Comparison of ENCODE assay signal across 24 cellular contexts in the genomic region with DNA sequence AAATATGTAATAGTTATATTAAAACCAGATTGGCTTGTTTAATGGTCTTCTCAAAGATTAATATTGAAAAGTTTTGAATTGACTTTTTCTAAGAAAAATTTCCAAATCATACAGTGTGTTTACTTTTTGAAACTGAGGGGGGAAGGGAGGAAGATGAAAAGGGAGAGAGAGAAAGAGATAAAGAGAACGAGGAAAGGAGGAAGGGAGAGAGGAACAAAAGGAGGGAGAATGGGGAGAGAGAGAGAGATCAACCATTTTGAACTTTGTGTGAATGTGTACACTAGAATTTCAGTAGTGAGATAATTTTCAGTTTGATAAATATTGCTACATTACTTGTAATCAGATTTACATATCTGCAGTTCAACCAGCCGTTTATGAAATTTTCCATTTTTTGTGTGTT.
DNase-seq lines count a peak whose midpoint lies in the region; ATAC-seq and TF ChIP-seq lines count a peak whose summit lies in the region.
"Had no signal": no experiment of that assay in that cellular context is flagged by ENCODE, and none has a peak within 500 bp of the region (broad histone marks: within the 10 kb centered on the region; RNA-seq: fewer than 3 reads in every experiment).

No MANE protein-coding gene starts in this region.

- no peak for TF ChIP-seq CTCF in neural progenitor cell (IDR thresholded peaks at IDR 0.05)

- H3K4me2 ChIP-seq in neural progenitor cell, result no peak overlapping the region
- H3K4me2 ChIP-seq: BLaER1 had no signal

- peaks cover 8% of the 10 kb centered on the region for H3K4me1 Mint-ChIP-seq in neural progenitor cell
- H3K4me1 Mint-ChIP-seq: CD14-positive monocyte; CD4-positive, alpha-beta memory T cell; CD4-positive, CD25-positive, alpha-beta regulatory T cell; CD8-positive, alpha-beta memory T cell had no signal

- H3K36me3 Mint-ChIP-seq in neural progenitor cell, result peaks cover 11% of the 10 kb centered on the region
- H3K36me3 Mint-ChIP-seq: CD14-positive monocyte; CD4-positive, alpha-beta memory T cell; CD4-positive, CD25-positive, alpha-beta regulatory T cell; CD8-positive, alpha-beta memory T cell had no signal

- ATAC-seq in GM18511 (IDR thresholded peaks at IDR 0.05; ENCODE audit: unreplicated experiment) (no peak), GM18520 (IDR thresholded peaks at IDR 0.05; ENCODE audit: unreplicated experiment) (no peak)
- ATAC-seq: GM12878 had no signal

- peaks cover 28% of the 10 kb centered on the region for H3K79me2 ChIP-seq in neural progenitor cell (ENCODE audit: low read depth)

- no peaks in the 10 kb centered on the region for H4K20me1 ChIP-seq in neural progenitor cell (ENCODE audit: low read depth)
- H4K20me1 ChIP-seq: BLaER1 had no signal

- no peak overlapping the region for H2AFZ ChIP-seq in neural progenitor cell (replicated peaks)

- no peaks in the 10 kb centered on the region for H3K4me1 ChIP-seq in neural progenitor cell
- H3K4me1 ChIP-seq: BE2C, BLaER1 had no signal

- no peak overlapping the region for H3K4me3 Mint-ChIP-seq in neural progenitor cell
- H3K4me3 Mint-ChIP-seq: CD14-positive monocyte; CD4-positive, alpha-beta memory T cell; CD4-positive, CD25-positive, alpha-beta regulatory T cell; CD8-positive, alpha-beta memory T cell had no signal

- no peak overlapping the region for H3K27ac Mint-ChIP-seq in neural progenitor cell
- H3K27ac Mint-ChIP-seq: CD14-positive monocyte; CD4-positive, alpha-beta memory T cell; CD4-positive, CD25-positive, alpha-beta regulatory T cell had no signal

- DNase-seq in NCI-H146 (lab: John Stamatoyannopoulos, UW), result peak; percentile 14
- DNase-seq in NCI-H69 (lab: John Stamatoyannopoulos, UW), result peak; percentile 32
- DNase-seq in neural progenitor cell (ENCODE audit: low spot score), result no peak
- DNase-seq in activated CD4-positive, alpha-beta T cell treated with anti-CD3 and anti-CD28 coated beads, Interleukin-2, amount 50 U/mL, for 4 hours, result no peak
- DNase-seq: 8988T; ACHN; BE2C; C1 segment of cervical spinal cord; CD4-positive, alpha-beta memory T cell; CD4-positive, CD25-positive, alpha-beta regulatory T cell; CD8-positive, alpha-beta memory T cell; COR-L47; DMS 273 treated with DMSO at 0.1 percent for 48 hours; DMS153; DMS53; DMS79; DND-41; EL; GDM1 had no signal

- peaks cover 3% of the 10 kb centered on the region for H3K9me3 Mint-ChIP-seq in neural progenitor cell

- H3K9me3 ChIP-seq in neural progenitor cell (ENCODE audit: low read depth), result no peaks in the 10 kb centered on the region
- H3K9me3 ChIP-seq: BE2C, BLaER1 had no signal

- no peak overlapping the region for H3K4me3 ChIP-seq in neural progenitor cell
- H3K4me3 ChIP-seq: BLaER1, GM12878 had no signal

- no peak overlapping the region for H3K9ac ChIP-seq in neural progenitor cell
- H3K9ac ChIP-seq: BLaER1 had no signal

- peak overlapping the region; percentile 43 for H3K27ac ChIP-seq in neural progenitor cell
- H3K27ac ChIP-seq: BLaER1 had no signal

- H3K36me3 ChIP-seq in neural progenitor cell, result no peaks in the 10 kb centered on the region
- H3K36me3 ChIP-seq: BE2C, BLaER1 had no signal

- H3F3A ChIP-seq in neural progenitor cell (ENCODE audit: low read depth), result no peaks in the 10 kb centered on the region

- no peaks in the 10 kb centered on the region for H3K27me3 ChIP-seq in neural progenitor cell
- H3K27me3 ChIP-seq: BE2C, BLaER1 had no signal

- no peaks in the 10 kb centered on the region for H3K27me3 Mint-ChIP-seq in neural progenitor cell (ENCODE audit: insufficient read depth, low read depth)
- H3K27me3 Mint-ChIP-seq: CD4-positive, alpha-beta memory T cell; CD4-positive, CD25-positive, alpha-beta regulatory T cell; CD8-positive, alpha-beta memory T cell had no signal

Comparison
In these comparisons a context has a peak if more than half of its experiments do, and no peak if none do; other contexts are left out.
1. DNase-seq: peak in NCI-H146 (single experiment) and NCI-H69 (single experiment); none in neural progenitor cell (single experiment) and activated CD4-positive, alpha-beta T cell treated with anti-CD3 and anti-CD28 coated beads, Interleukin-2, amount 50 U/mL, for 4 hours (0 of 2).